In the genomic region with DNA sequence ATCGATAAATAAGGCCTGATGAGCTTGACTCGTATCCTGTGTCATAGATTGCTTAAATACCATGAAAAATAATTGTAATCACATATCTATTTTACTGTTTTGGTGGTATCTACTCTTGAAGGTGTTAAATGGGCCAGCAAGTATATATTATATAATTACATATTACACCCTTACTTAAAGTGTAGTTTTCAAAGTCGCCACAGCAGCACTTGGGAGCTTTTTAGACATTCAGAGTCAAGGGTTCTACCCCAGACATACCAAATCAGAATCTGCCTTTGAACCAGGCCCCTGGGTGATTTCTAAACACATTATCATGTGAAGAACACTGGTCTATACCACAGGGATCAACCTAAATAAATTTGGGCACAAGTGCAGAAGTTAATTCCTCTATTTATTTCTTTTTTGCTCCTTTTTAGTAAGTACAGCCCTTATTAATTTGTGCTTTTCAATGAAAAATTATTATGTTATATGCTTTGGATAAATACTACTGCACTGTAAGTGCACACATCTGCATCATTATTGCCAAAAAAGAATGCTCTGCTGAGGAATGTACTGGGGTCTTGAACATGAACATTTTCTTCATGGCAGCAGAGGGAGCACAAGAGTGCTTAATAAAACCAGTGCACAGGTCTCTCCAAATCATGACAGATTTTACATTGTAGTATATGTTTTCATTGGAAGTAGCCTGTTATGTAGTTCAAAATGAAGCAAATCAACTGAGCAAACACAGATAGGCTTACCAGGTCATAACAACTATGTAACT, we compare ENCODE assay signal across 1 cellular context.
TF ChIP-seq lines count a peak whose summit lies in the region.

No MANE protein-coding gene starts in this region.

TF ChIP-seq in HCT116, 20 proteins besides CTCF, POLR2A, EP300 and RAD21 (continued from another document):
- TF ChIP-seq CEBPB (IDR thresholded peaks at IDR 0.05; ENCODE audit: low read depth) (no peak), FOSL1 (IDR thresholded peaks at IDR 0.05; ENCODE audit: low read depth) (no peak)
